Comparison of ENCODE assay signal across 26 cellular contexts in genomic region chr17:3576970-3577369, GRCh38. TPM values are rescaled to one million over a fixed set of nuclear protein-coding genes. Genes with fewer than 3 reads are reported as not detected.
A peak's percentile ranks its signal among the peaks of the same experiment; 100 is the strongest.
DNase-seq lines count a peak whose midpoint lies in the region; ATAC-seq, FAIRE-seq and TF ChIP-seq lines count a peak whose summit lies in the region.
"Had no signal": no experiment of that assay in that cellular context is flagged by ENCODE, and none has a peak within 500 bp of the region (broad histone marks: within the 10 kb centered on the region; RNA-seq: fewer than 3 reads in every experiment).

No MANE protein-coding gene starts in this region.

- no peak overlapping the region for H3K27ac Mint-ChIP-seq in chondrocyte (ENCODE audit: unreplicated experiment)
- H3K27ac Mint-ChIP-seq: CD4-positive, CD25-positive, alpha-beta regulatory T cell; CD8-positive, alpha-beta memory T cell; GM23338 had no signal

- TF ChIP-seq CTCF in PC-3 (conservative IDR thresholded peaks at IDR 0.05; ENCODE audit: low read depth, low read length) (no peak), kidney (IDR thresholded peaks at IDR 0.05; ENCODE audit: borderline replicate concordance, extremely low read depth, insufficient read depth) (no peak), chondrocyte (IDR thresholded peaks at IDR 0.05) (no peak), right atrium auricular region (IDR thresholded peaks at IDR 0.05) (no peak), tibial artery (IDR thresholded peaks at IDR 0.05) (no peak)

- no peaks in the 10 kb centered on the region for H3K9me2 ChIP-seq in PC-3 (replicated peaks; ENCODE audit: low read length)

- H4K8ac ChIP-seq in trophoblast cell (ENCODE audit: low read depth, low read length), result no peak overlapping the region

- H3K4ac ChIP-seq in trophoblast cell (ENCODE audit: low read depth, low read length), result no peak overlapping the region

- H3K4me3 Mint-ChIP-seq in chondrocyte (ENCODE audit: unreplicated experiment), result no peak overlapping the region
- H3K4me3 Mint-ChIP-seq: CD4-positive, CD25-positive, alpha-beta regulatory T cell; CD8-positive, alpha-beta memory T cell; GM23338 had no signal

- H3K9ac ChIP-seq in PC-3 (ENCODE audit: low read length) (no peak overlapping the region), kidney (ENCODE audit: low read length in 2 of 2) (no peak overlapping the region), trophoblast cell (ENCODE audit: low read length) (peak overlapping the region; percentile 73)

- intact Hi-C loops in PC-3 (cut with micrococcal nuclease) (no loop called here), kidney (cut with DNase I) (no loop called here), tibial artery (cut with DNase I; ENCODE audit: low total_unique reads) (no loop called here)

- H3K27me3 ChIP-seq in H7 (ENCODE audit: control insufficient read depth, insufficient read depth, low read length) (no peaks in the 10 kb centered on the region), PC-3 (ENCODE audit: low read length) (no peaks in the 10 kb centered on the region), trophoblast cell (ENCODE audit: insufficient read depth, low read length) (no peaks in the 10 kb centered on the region), right atrium auricular region (no peaks in the 10 kb centered on the region), tibial artery (no peaks in the 10 kb centered on the region)
- H3K27me3 ChIP-seq: BE2C had no signal

- H3K14ac ChIP-seq in trophoblast cell (ENCODE audit: low read length), result no peak overlapping the region

- no peak for ATAC-seq in PC-3
- ATAC-seq: GM23338 had no signal

- H4K91ac ChIP-seq in trophoblast cell (ENCODE audit: low read depth, low read length), result no peak overlapping the region

- H3K4me2 ChIP-seq in PC-3 (ENCODE audit: low read length), result no peak overlapping the region
- no peak overlapping the region for H3K4me2 ChIP-seq in trophoblast cell (ENCODE audit: low read length)
- H3K4me2 ChIP-seq: GM23338 had no signal

- no peak overlapping the region for H2BK12ac ChIP-seq in trophoblast cell (ENCODE audit: low read length)

- no peaks in the 10 kb centered on the region for H3K27me3 Mint-ChIP-seq in chondrocyte (ENCODE audit: low read depth)
- H3K27me3 Mint-ChIP-seq: CD4-positive, CD25-positive, alpha-beta regulatory T cell; CD8-positive, alpha-beta memory T cell had no signal

- WGBS in trophoblast cell (ENCODE audit: extremely low coverage, insufficient coverage, insufficient read length), result no CpG with 5 or more reads among the region's 11 CpGs

- DNase-seq in H7, result peak; percentile 26
- DNase-seq in PC-3, result no peak
- peak; percentile 50 for DNase-seq in kidney
- no peak for DNase-seq in trophoblast cell
- no peak for DNase-seq in chondrocyte (ENCODE audit: low spot score)
- DNase-seq in right atrium auricular region (ENCODE audit: low spot score), result no peak
- no peak for DNase-seq in tibial artery
- no peak for DNase-seq in NCI-H748 treated with DMSO at 0.1 percent for 48 hours (lab: John Stamatoyannopoulos, UW)
- DNase-seq: ACHN; BE2C; C1 segment of cervical spinal cord; CD4-positive, CD25-positive, alpha-beta regulatory T cell; COR-L47; DMS 273 treated with DMSO at 0.1 percent for 48 hours; DMS53; DND-41; EL; IMR-90 had no signal

- H3K36me3 ChIP-seq in H7 (replicated peaks; ENCODE audit: control insufficient read depth, insufficient read depth, low read length), result no peaks in the 10 kb centered on the region
- H3K36me3 ChIP-seq in PC-3 (ENCODE audit: low read depth, low read length), result peaks cover 9% of the 10 kb centered on the region
- peaks cover 9 to 12% of the 10 kb centered on the region in 2 donors for H3K36me3 ChIP-seq in kidney (ENCODE audit: control insufficient read depth in 1 of 2, insufficient read depth in 2 of 2, low read length in 2 of 2)
- peaks cover 0 to 4% of the 10 kb centered on the region in 2 experiments for H3K36me3 ChIP-seq in trophoblast cell (ENCODE audit: control insufficient read depth in 1 of 2, insufficient read depth in 2 of 2, low read length in 2 of 2)
- peaks cover 12% of the 10 kb centered on the region for H3K36me3 ChIP-seq in right atrium auricular region
- H3K36me3 ChIP-seq in tibial artery, result peaks cover 7 to 59% (median 33%) of the 10 kb centered on the region in 3 donors
- H3K36me3 ChIP-seq: BE2C had no signal

- no peaks in the 10 kb centered on the region for H4K20me1 ChIP-seq in PC-3 (ENCODE audit: low read length)

- no peaks in the 10 kb centered on the region for H3K9me3 Mint-ChIP-seq in chondrocyte (ENCODE audit: low read depth)
- H3K9me3 Mint-ChIP-seq: CD4-positive, CD25-positive, alpha-beta regulatory T cell; CD8-positive, alpha-beta memory T cell; GM23338 had no signal

- no peaks in the 10 kb centered on the region for H3K79me1 ChIP-seq in trophoblast cell (ENCODE audit: low read length)

- H3K27ac ChIP-seq in PC-3 (ENCODE audit: low read length) (peak overlapping the region; percentile 61), kidney (ENCODE audit: low read depth in 2 of 2, low read length in 2 of 2) (no peak overlapping the region), trophoblast cell (ENCODE audit: low read depth, low read length) (no peak overlapping the region), right atrium auricular region (no peak overlapping the region), tibial artery (no peak overlapping the region)

- no peak overlapping the region for H2AFZ ChIP-seq in PC-3 (ENCODE audit: low read length)
- H2AFZ ChIP-seq in trophoblast cell (ENCODE audit: insufficient read depth, low read length, poor library complexity), result no peak overlapping the region
- H2AFZ ChIP-seq: GM23338 had no signal

- H2BK5ac ChIP-seq in trophoblast cell (ENCODE audit: low read depth, low read length, poor library complexity), result no peak overlapping the region

- no peaks in the 10 kb centered on the region for H3K4me1 Mint-ChIP-seq in chondrocyte (ENCODE audit: low read depth)
- H3K4me1 Mint-ChIP-seq: CD4-positive, CD25-positive, alpha-beta regulatory T cell; CD8-positive, alpha-beta memory T cell; GM23338 had no signal

- no peak overlapping the region for H4K12ac ChIP-seq in trophoblast cell (ENCODE audit: low read depth, low read length)

- no TSS peak for BruUV-seq in PC-3 (replicated peaks; lab: Mats Ljungman, UMichigan)

- no peak overlapping the region for H3K4me3 ChIP-seq in H7 (ENCODE audit: insufficient read depth, low read depth, low read length)
- no peak overlapping the region for H3K4me3 ChIP-seq in PC-3 (ENCODE audit: low read length)
- H3K4me3 ChIP-seq in kidney (ENCODE audit: low read length in 2 of 2), result no peak overlapping the region
- H3K4me3 ChIP-seq in trophoblast cell (ENCODE audit: low read depth, low read length), result no peak overlapping the region
- no peak overlapping the region for H3K4me3 ChIP-seq in right atrium auricular region
- no peak overlapping the region for H3K4me3 ChIP-seq in tibial artery
- H3K4me3 ChIP-seq: GM23338 had no signal

- CTCF ChIA-PET in PC-3 (lab: Charles Lee), result no interaction called here

- H3K36me3 Mint-ChIP-seq in chondrocyte (ENCODE audit: low read depth), result peaks cover 7% of the 10 kb centered on the region

- H2AK5ac ChIP-seq in trophoblast cell (ENCODE audit: low read length), result no peak overlapping the region

- H3F3A ChIP-seq in PC-3 (ENCODE audit: low read length, unreplicated experiment), result no peaks in the 10 kb centered on the region

- H3K4me1 ChIP-seq in PC-3 (ENCODE audit: insufficient read depth, low read length) (peaks cover 24% of the 10 kb centered on the region), kidney (ENCODE audit: control insufficient read depth in 1 of 2, insufficient read depth in 1 of 2, low read depth in 1 of 2, low read length in 2 of 2) (no peaks in the 10 kb centered on the region), trophoblast cell (ENCODE audit: control insufficient read depth in 1 of 2, insufficient read depth in 2 of 2, low read length in 2 of 2) (no peaks in the 10 kb centered on the region), right atrium auricular region (no peaks in the 10 kb centered on the region), tibial artery (no peaks in the 10 kb centered on the region)
- H3K4me1 ChIP-seq: BE2C had no signal

- no peaks in the 10 kb centered on the region for H3K79me2 ChIP-seq in PC-3 (ENCODE audit: low read length)
- no peaks in the 10 kb centered on the region for H3K79me2 ChIP-seq in trophoblast cell (ENCODE audit: control insufficient read depth, insufficient read depth, low read length, poor library complexity)

- no peak for FAIRE-seq in kidney (lab: Jason Lieb, UNC)
- FAIRE-seq: A204.1, G401.6, GM12891, GM18507, H54, HTR-8/SVneo had no signal

- H2BK120ac ChIP-seq in trophoblast cell (ENCODE audit: insufficient read depth, low read length, poor library complexity), result no peak overlapping the region

- no peak overlapping the region for H3K23ac ChIP-seq in trophoblast cell (ENCODE audit: low read length)

- H3K18ac ChIP-seq in trophoblast cell (ENCODE audit: low read length), result no peak overlapping the region

- POLR2A ChIA-PET in PC-3 (lab: Charles Lee; ENCODE audit: unreplicated experiment), result no interaction called here

- H3K9me3 ChIP-seq in PC-3 (ENCODE audit: low read length) (no peaks in the 10 kb centered on the region), kidney (ENCODE audit: control insufficient read depth in 1 of 2, low read length in 2 of 2) (no peaks in the 10 kb centered on the region), trophoblast cell (ENCODE audit: insufficient read depth, low read depth, low read length) (no peaks in the 10 kb centered on the region), right atrium auricular region (no peaks in the 10 kb centered on the region), tibial artery (no peaks in the 10 kb centered on the region)
- H3K9me3 ChIP-seq: BE2C had no signal

RNA-seq across cellular contexts. Expression of gene TRPV3, which starts 19.4 kb away (rescaled TPM):
- total RNA-seq in H7 (2014; rRNA removed; shearing (Covaris generic)), result 0.69 and 2.5 TPM in 2 replicates
- 3.6 and 4.8 TPM in 2 replicates for total RNA-seq in PC-3 (2014; rRNA removed)
- 1.2 TPM for total RNA-seq in kidney
- 0.13 TPM for polyA plus RNA-seq in kidney (ENCODE audit: insufficient read depth, low read depth, low replicate concordance)
- 0.29 and 0.57 TPM in 2 replicates for polyA plus RNA-seq in trophoblast cell (2013)
- 0.27 to 0.74 TPM in 2 of 3 replicates, not detected in the other for total RNA-seq in chondrocyte
- total RNA-seq in right atrium auricular region, result 1 to 10 TPM in 1 of 2 donors, under 1 TPM in 1; 0.51 to 2.8 TPM

RNA-seq across cellular contexts. Expression of gene TRPV1, which starts 32.2 kb away (rescaled TPM):
- total RNA-seq in H7 (2014; rRNA removed; shearing (Covaris generic)), result 3.0 and 3.1 TPM in 2 replicates
- 4.1 and 4.7 TPM in 2 replicates for total RNA-seq in PC-3 (2014; rRNA removed)
- total RNA-seq in kidney, result 4.2 TPM
- 4.7 TPM for polyA plus RNA-seq in kidney (ENCODE audit: insufficient read depth, low read depth, low replicate concordance)
- 0.89 and 1.2 TPM in 2 replicates for polyA plus RNA-seq in trophoblast cell (2013)
- 2.2 to 4.8 TPM (median 3.1 TPM) in 3 replicates for total RNA-seq in chondrocyte
- 1 to 10 TPM; 1.8 to 3.2 TPM for total RNA-seq in right atrium auricular region

RNA-seq across cellular contexts. Expression of gene SHPK, which starts 59.1 kb away (rescaled TPM):
- total RNA-seq in H7 (2014; rRNA removed; shearing (Covaris generic)), result 22.9 and 27.0 TPM in 2 replicates
- 17.7 and 22.4 TPM in 2 replicates for total RNA-seq in PC-3 (2014; rRNA removed)
- 17.5 TPM for total RNA-seq in kidney
- 9.2 TPM for polyA plus RNA-seq in kidney (ENCODE audit: insufficient read depth, low read depth, low replicate concordance)
- polyA plus RNA-seq in trophoblast cell (2013), result 6.7 and 6.9 TPM in 2 replicates
- total RNA-seq in chondrocyte, result 5.6 to 6.1 TPM (median 5.9 TPM) in 3 replicates
- total RNA-seq in right atrium auricular region, result 1 to 10 TPM; 3.3 to 4.2 TPM

RNA-seq across cellular contexts. Expression of gene CTNS, which starts 59.6 kb away (rescaled TPM):
- 9.6 and 17.9 TPM in 2 replicates for total RNA-seq in H7 (2014; rRNA removed; shearing (Covaris generic))
- total RNA-seq in PC-3 (2014; rRNA removed), result 10.2 and 17.5 TPM in 2 replicates
- 15.7 TPM for total RNA-seq in kidney
- polyA plus RNA-seq in kidney (ENCODE audit: insufficient read depth, low read depth, low replicate concordance), result 11.9 TPM
- 13.4 and 14.2 TPM in 2 replicates for polyA plus RNA-seq in trophoblast cell (2013)
- 14.4 to 18.4 TPM (median 17.8 TPM) in 3 replicates for total RNA-seq in chondrocyte
- total RNA-seq in right atrium auricular region, result 10 to 100 TPM; 17.6 to 19.1 TPM

Comparison
In these comparisons a context has a peak if more than half of its experiments do, and no peak if none do; other contexts are left out.
1. DNase-seq: peak in H7 (single experiment) and kidney (single experiment); none in PC-3 (single experiment), trophoblast cell (0 of 2), chondrocyte (single experiment), right atrium auricular region (single experiment), tibial artery (0 of 2) and NCI-H748 treated with DMSO at 0.1 percent for 48 hours (single experiment).